29 cellular contexts compared by ENCODE assay signal in the genomic region with DNA sequence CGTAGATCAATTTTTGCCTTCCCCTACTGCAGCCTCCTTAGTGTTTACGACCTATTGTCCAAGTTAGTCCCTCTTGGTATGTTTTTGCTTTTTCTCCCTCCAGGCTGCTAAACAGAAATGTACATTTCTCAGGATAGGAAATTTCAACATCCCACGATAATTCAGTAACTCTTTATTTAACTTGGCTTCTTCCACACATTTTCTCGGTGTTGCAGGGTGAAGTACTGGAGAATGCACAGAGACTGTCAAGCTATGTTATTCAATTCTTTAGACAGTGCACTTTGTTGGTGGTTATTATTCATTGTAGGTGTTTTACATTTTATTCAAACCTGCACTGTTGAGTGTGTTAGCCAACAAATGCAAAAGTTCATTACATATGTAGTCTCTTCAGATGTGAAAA.
"Had no signal": no experiment of that assay in that cellular context is flagged by ENCODE, and none has a peak within 500 bp of the region (broad histone marks: within the 10 kb centered on the region; RNA-seq: fewer than 3 reads in every experiment).

No MANE protein-coding gene starts in this region.

- FAIRE-seq: urothelium cell line had no signal

- ATAC-seq: stimulated activated effector memory CD8-positive, alpha-beta T cell treated with anti-CD3 and anti-CD28 coated beads, Interleukin-12 subunit alpha, Interleukin-12 subunit beta, amount 100 ng/mL, for 72 hours; stimulated activated memory B cell treated with anti-CD40 and anti-IgM and Interleukin-4, amounts not matched to agents 10 μg/mL and 1 μg/mL and 100 μg/mL, for 72 hours; stimulated activated naive B cell treated with anti-CD40 and anti-IgM and Interleukin-4, amounts not matched to agents 10 μg/mL and 1 μg/mL and 100 μg/mL, for 72 hours; stimulated activated naive CD8-positive, alpha-beta T cell treated with anti-CD3 and anti-CD28 coated beads, Interleukin-15, amount 100 ng/mL, for 72 hours; stimulated activated naive CD8-positive, alpha-beta T cell treated with anti-CD3 and anti-CD28 coated beads, Interleukin-15, Interleukin-2, amounts not matched to agents 100 U/mL and 50 U/mL, for 24 hours; upper lobe of right lung had no signal

- H3K36me3 ChIP-seq: stomach, suprapubic skin, thoracic aorta, thyroid gland, tibial artery, tibial nerve, transverse colon, upper lobe of left lung, upper lobe of right lung, uterus, vagina had no signal

- H3K27ac ChIP-seq: stomach, suprapubic skin, testis, thoracic aorta, thyroid gland, tibial artery, tibial nerve, transverse colon, upper lobe of left lung, upper lobe of right lung, uterus, vagina had no signal

- H3K4me3 ChIP-seq: stomach, suprapubic skin, testis, thoracic aorta, thyroid gland, tibial artery, tibial nerve, transverse colon, upper lobe of left lung, upper lobe of right lung, uterus, vagina had no signal

- H3K27ac Mint-ChIP-seq: stimulated activated effector memory CD8-positive, alpha-beta T cell treated with anti-CD3 and anti-CD28 coated beads, Interleukin-12 subunit alpha, Interleukin-12 subunit beta, amount 100 ng/mL, for 72 hours; stimulated activated memory B cell treated with anti-CD40 and anti-IgM and Interleukin-4, amounts not matched to agents 10 μg/mL and 1 μg/mL and 100 μg/mL, for 72 hours; stimulated activated naive B cell treated with anti-CD40 and anti-IgM and Interleukin-4, amounts not matched to agents 10 μg/mL and 1 μg/mL and 100 μg/mL, for 72 hours; stimulated activated naive CD8-positive, alpha-beta T cell treated with anti-CD3 and anti-CD28 coated beads, Interleukin-15, amount 100 ng/mL, for 72 hours; stimulated activated naive CD8-positive, alpha-beta T cell treated with anti-CD3 and anti-CD28 coated beads, Interleukin-15, Interleukin-2, amounts not matched to agents 100 ng/mL and 50 ng/mL, for 24 hours; type B pancreatic cell had no signal

- H3K27me3 ChIP-seq: stomach, suprapubic skin, testis, thyroid gland, tibial artery, tibial nerve, transverse colon, upper lobe of left lung, upper lobe of right lung, uterus, vagina had no signal

- H3K4me3 Mint-ChIP-seq: stimulated activated effector memory CD8-positive, alpha-beta T cell treated with anti-CD3 and anti-CD28 coated beads, Interleukin-12 subunit alpha, Interleukin-12 subunit beta, amount 100 ng/mL, for 72 hours; stimulated activated memory B cell treated with anti-CD40 and anti-IgM and Interleukin-4, amounts not matched to agents 10 μg/mL and 1 μg/mL and 100 μg/mL, for 72 hours; stimulated activated naive B cell treated with anti-CD40 and anti-IgM and Interleukin-4, amounts not matched to agents 10 μg/mL and 1 μg/mL and 100 μg/mL, for 72 hours; stimulated activated naive CD8-positive, alpha-beta T cell treated with anti-CD3 and anti-CD28 coated beads, Interleukin-15, amount 100 ng/mL, for 72 hours; stimulated activated naive CD8-positive, alpha-beta T cell treated with anti-CD3 and anti-CD28 coated beads, Interleukin-15, Interleukin-2, amounts not matched to agents 100 ng/mL and 50 ng/mL, for 24 hours; type B pancreatic cell had no signal

- H3K4me1 ChIP-seq: stomach, suprapubic skin, testis, thyroid gland, tibial artery, tibial nerve, transverse colon, upper lobe of left lung, upper lobe of right lung, uterus, vagina had no signal

- DNase-seq: stimulated activated CD4-positive, alpha-beta T cell treated with anti-CD3 and anti-CD28 coated beads, Interleukin-2, amount 100 ng/mL, for 48 hours; stimulated activated CD4-positive, alpha-beta T cell treated with anti-CD3 and anti-CD28 coated beads, Interleukin-4, amount 100 ng/mL, for 1 hour; stimulated activated CD4-positive, alpha-beta T cell treated with anti-CD3 and anti-CD28 coated beads, Interleukin-4, amount 100 ng/mL, for 24 hours; stimulated activated CD4-positive, alpha-beta T cell treated with anti-CD3 and anti-CD28 coated beads, Interleukin-4, amount 100 ng/mL, for 4 hours; stimulated activated CD8-positive, alpha-beta memory T cell treated with anti-CD3 and anti-CD28 coated beads, Interleukin-4, amount 100 ng/mL, for 48 hours; stimulated activated naive B cell treated with anti-CD40 and anti-IgM and Interleukin-4, amounts not matched to agents 10 μg/mL and 1 μg/mL and 100 μg/mL, for 72 hours; stimulated activated naive CD4-positive, alpha-beta T cell; stimulated activated naive CD4-positive, alpha-beta T cell treated with Interleukin-2 at 50 U/mL for 16 hours; stimulated activated naive CD8-positive, alpha-beta T cell treated with anti-CD3 and anti-CD28 coated beads, Interleukin-15, amount 100 ng/mL, for 72 hours; stimulated activated naive CD8-positive, alpha-beta T cell treated with anti-CD3 and anti-CD28 coated beads, Interleukin-15, Interleukin-2, amounts not matched to agents 100 U/mL and 50 U/mL, for 24 hours; stomach; substantia nigra; testis; thyroid gland; tibial artery; transverse colon; trophoblast cell; upper lobe of left lung; upper lobe of right lung; uterus had no signal

- H3K9me3 ChIP-seq: stomach, testis, thoracic aorta, thyroid gland, tibial artery, tibial nerve, transverse colon, upper lobe of left lung, upper lobe of right lung, uterus, vagina had no signal

- H3K36me3 Mint-ChIP-seq: stimulated activated effector memory CD8-positive, alpha-beta T cell treated with anti-CD3 and anti-CD28 coated beads, Interleukin-12 subunit alpha, Interleukin-12 subunit beta, amount 100 ng/mL, for 72 hours; stimulated activated memory B cell treated with anti-CD40 and anti-IgM and Interleukin-4, amounts not matched to agents 10 μg/mL and 1 μg/mL and 100 μg/mL, for 72 hours; stimulated activated naive B cell treated with anti-CD40 and anti-IgM and Interleukin-4, amounts not matched to agents 10 μg/mL and 1 μg/mL and 100 μg/mL, for 72 hours; type B pancreatic cell had no signal

- H3K27me3 Mint-ChIP-seq: stimulated activated memory B cell treated with anti-CD40 and anti-IgM and Interleukin-4, amounts not matched to agents 10 μg/mL and 1 μg/mL and 100 μg/mL, for 72 hours; stimulated activated naive B cell treated with anti-CD40 and anti-IgM and Interleukin-4, amounts not matched to agents 10 μg/mL and 1 μg/mL and 100 μg/mL, for 72 hours; stimulated activated naive CD8-positive, alpha-beta T cell treated with anti-CD3 and anti-CD28 coated beads, Interleukin-15, amount 100 ng/mL, for 72 hours; stimulated activated naive CD8-positive, alpha-beta T cell treated with anti-CD3 and anti-CD28 coated beads, Interleukin-15, Interleukin-2, amounts not matched to agents 100 ng/mL and 50 ng/mL, for 24 hours; type B pancreatic cell had no signal

- H3K9me3 Mint-ChIP-seq: stimulated activated memory B cell treated with anti-CD40 and anti-IgM and Interleukin-4, amounts not matched to agents 10 μg/mL and 1 μg/mL and 100 μg/mL, for 72 hours; type B pancreatic cell had no signal

- H3K4me1 Mint-ChIP-seq: stimulated activated effector memory CD8-positive, alpha-beta T cell treated with anti-CD3 and anti-CD28 coated beads, Interleukin-12 subunit alpha, Interleukin-12 subunit beta, amount 100 ng/mL, for 72 hours; stimulated activated memory B cell treated with anti-CD40 and anti-IgM and Interleukin-4, amounts not matched to agents 10 μg/mL and 1 μg/mL and 100 μg/mL, for 72 hours; stimulated activated naive B cell treated with anti-CD40 and anti-IgM and Interleukin-4, amounts not matched to agents 10 μg/mL and 1 μg/mL and 100 μg/mL, for 72 hours; stimulated activated naive CD8-positive, alpha-beta T cell treated with anti-CD3 and anti-CD28 coated beads, Interleukin-15, amount 100 ng/mL, for 72 hours had no signal
